In the genomic region with DNA sequence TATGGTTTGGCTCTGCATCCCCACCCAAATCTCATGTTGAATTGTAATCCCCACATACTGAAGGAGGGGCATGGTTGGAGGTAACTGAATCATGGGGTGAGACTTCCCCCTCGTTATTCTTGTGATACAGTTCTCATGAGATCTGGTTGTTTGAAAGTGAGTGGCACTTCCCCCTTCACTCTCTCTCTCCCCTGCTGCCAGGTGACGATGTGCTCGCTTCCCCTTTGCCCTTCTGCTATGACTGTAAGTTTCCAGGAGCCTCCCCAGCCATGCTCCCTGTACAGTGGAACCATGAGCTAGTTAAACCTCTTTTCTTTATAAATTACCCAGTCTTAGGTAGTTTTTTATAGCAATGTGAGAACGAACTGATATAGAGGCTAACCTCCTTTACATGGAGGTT, we compare ENCODE assay signal across 25 cellular contexts. TPM values are rescaled to one million over a fixed set of nuclear protein-coding genes. Genes with fewer than 3 reads are reported as not detected.
DNase-seq lines count a peak whose midpoint lies in the region; ATAC-seq lines count a peak whose summit lies in the region.
"Had no signal": no experiment of that assay in that cellular context is flagged by ENCODE, and none has a peak within 500 bp of the region (broad histone marks: within the 10 kb centered on the region; RNA-seq: fewer than 3 reads in every experiment).

No MANE protein-coding gene starts in this region.

- H2AFZ ChIP-seq in Karpas-422 (ENCODE audit: low read length) = 0 out of 2 replicates have a peak overlapping the region, but pooled peaks have one; percentile 18

- ATAC-seq in GM19324 (IDR thresholded peaks at IDR 0.05; ENCODE audit: low FRiP score, unreplicated experiment) (peak; percentile 51), GM21723 (IDR thresholded peaks at IDR 0.05; ENCODE audit: unreplicated experiment) (peak; percentile 69)
- ATAC-seq in stimulated activated memory B cell treated with anti-CD40 and anti-IgM and Interleukin-4, amounts not matched to agents 10 μg/mL and 1 μg/mL and 100 μg/mL, for 72 hours = peak; percentile 56
- ATAC-seq: HCT116, left cardiac atrium had no signal

- DNase-seq in Karpas-422 = peak; percentile 78
- DNase-seq in DMS114 treated with DMSO at 0.1 percent for 48 hours (lab: John Stamatoyannopoulos, UW; ENCODE audit: unreplicated experiment) = no peak
- DNase-seq in NCI-H146 treated with DMSO at 0.1 percent for 48 hours (lab: John Stamatoyannopoulos, UW; ENCODE audit: unreplicated experiment) = no peak
- DNase-seq in GM19240 (ENCODE audit: insufficient read length, low spot score) = no peak
- DNase-seq: activated CD4-positive, alpha-beta T cell treated with anti-CD3 and anti-CD28 coated beads for 4 hours; activated CD8-positive, alpha-beta memory T cell treated with anti-CD3 and anti-CD28 coated beads, Interleukin-2, amount 50 U/mL, for 4 hours; activated gamma-delta T cell treated with Interleukin-2 at 50 U/mL for 16 hours; COR-L47; dermis blood vessel endothelial cell; foreskin melanocyte; left cardiac atrium; MG63; NCI-H2107; SK-N-SH; stimulated activated CD4-positive, alpha-beta T cell treated with anti-CD3 and anti-CD28 coated beads, Interleukin-4, amount 100 ng/mL, for 24 hours; substantia nigra had no signal

- H3K36me3 Mint-ChIP-seq in stimulated activated memory B cell treated with anti-CD40 and anti-IgM and Interleukin-4, amounts not matched to agents 10 μg/mL and 1 μg/mL and 100 μg/mL, for 72 hours = no peaks in the 10 kb centered on the region

- H3K27me3 Mint-ChIP-seq in stimulated activated memory B cell treated with anti-CD40 and anti-IgM and Interleukin-4, amounts not matched to agents 10 μg/mL and 1 μg/mL and 100 μg/mL, for 72 hours = no peaks in the 10 kb centered on the region

- H3K9me3 Mint-ChIP-seq in stimulated activated memory B cell treated with anti-CD40 and anti-IgM and Interleukin-4, amounts not matched to agents 10 μg/mL and 1 μg/mL and 100 μg/mL, for 72 hours = peaks cover 11% of the 10 kb centered on the region

- no peaks in the 10 kb centered on the region for H4K20me1 ChIP-seq in Karpas-422 (ENCODE audit: insufficient read depth, low read depth, low read length)

- no peak overlapping the region for H3K9ac ChIP-seq in Karpas-422 (ENCODE audit: low read length)
- H3K9ac ChIP-seq: SK-N-SH had no signal

- H3K4me3 Mint-ChIP-seq in stimulated activated memory B cell treated with anti-CD40 and anti-IgM and Interleukin-4, amounts not matched to agents 10 μg/mL and 1 μg/mL and 100 μg/mL, for 72 hours = no peak overlapping the region
- H3K4me3 Mint-ChIP-seq: nephron had no signal

- no peak overlapping the region for H3K4me2 ChIP-seq in Karpas-422 (ENCODE audit: low read depth, low read length, poor library complexity, severe bottlenecking)
- H3K4me2 ChIP-seq: SK-N-SH had no signal

- no peaks in the 10 kb centered on the region for H3K27me3 ChIP-seq in Karpas-422 (ENCODE audit: low read length)
- H3K27me3 ChIP-seq: cardiac muscle cell, MG63 had no signal

- H3K36me3 ChIP-seq in Karpas-422 (ENCODE audit: insufficient read depth, low read length) = no peaks in the 10 kb centered on the region
- H3K36me3 ChIP-seq: cardiac muscle cell, MG63 had no signal

- no peaks in the 10 kb centered on the region for H3K4me1 Mint-ChIP-seq in stimulated activated memory B cell treated with anti-CD40 and anti-IgM and Interleukin-4, amounts not matched to agents 10 μg/mL and 1 μg/mL and 100 μg/mL, for 72 hours

- H3K4me1 ChIP-seq in Karpas-422 (ENCODE audit: low read length) = peaks cover 9% of the 10 kb centered on the region

- no peak overlapping the region for H3K4me3 ChIP-seq in Karpas-422 (ENCODE audit: low read length)
- H3K4me3 ChIP-seq: cardiac muscle cell, MG63, skin epidermis had no signal

- no peaks in the 10 kb centered on the region; the same call in 1 of the 2 replicates for H3K9me3 ChIP-seq in Karpas-422 (ENCODE audit: low read length)
- H3K9me3 ChIP-seq: MG63 had no signal

- no peak overlapping the region for H3K27ac Mint-ChIP-seq in stimulated activated memory B cell treated with anti-CD40 and anti-IgM and Interleukin-4, amounts not matched to agents 10 μg/mL and 1 μg/mL and 100 μg/mL, for 72 hours
- H3K27ac Mint-ChIP-seq: nephron had no signal

- H3K79me2 ChIP-seq in Karpas-422 (ENCODE audit: low read length) = no peaks in the 10 kb centered on the region

- peak overlapping the region; percentile 13; the same call in 1 of the 2 replicates for H3K27ac ChIP-seq in Karpas-422 (ENCODE audit: low read length)
- H3K27ac ChIP-seq: cardiac muscle cell, epithelial cell of prostate, skin epidermis had no signal

- H3K9me2 ChIP-seq in Karpas-422 (replicated peaks; ENCODE audit: insufficient read depth, low read length) = no peaks in the 10 kb centered on the region
- H3K9me2 ChIP-seq: SK-N-SH had no signal

RNA-seq across cellular contexts. Expression of a gene that starts 16.6 kb away (rescaled TPM):
- 6.7 and 9.7 TPM in 2 replicates for total RNA-seq in Karpas-422 (2014; rRNA removed; shearing (Covaris generic); ENCODE audit: low replicate concordance)
- total RNA-seq: left cardiac atrium, posterior vena cava had no signal
